ENCODE assay signal across 12 cellular contexts in genomic region chr2:237978058-237978712, GRCh38. TPM values are rescaled to one million over a fixed set of nuclear protein-coding genes. Genes with fewer than 3 reads are reported as not detected.
DNase-seq lines count a peak whose midpoint lies in the region; ATAC-seq and TF ChIP-seq lines count a peak whose summit lies in the region.
"Had no signal": no experiment of that assay in that cellular context is flagged by ENCODE, and none has a peak within 500 bp of the region (broad histone marks: within the 10 kb centered on the region; RNA-seq: fewer than 3 reads in every experiment).

No MANE protein-coding gene starts in this region.

- peak overlapping the region; percentile 74 for H3K4me3 Mint-ChIP-seq in natural killer cell
- no peak overlapping the region for H3K4me3 Mint-ChIP-seq in WTC11

- H3K4me1 Mint-ChIP-seq in natural killer cell, result peaks cover 63 to 75% of the 10 kb centered on the region in 2 donors
- peaks cover 25% of the 10 kb centered on the region for H3K4me1 Mint-ChIP-seq in WTC11

- TF ChIP-seq POLR2A in erythroblast (IDR thresholded peaks at IDR 0.05; ENCODE audit: low read length), result no peak

- ATAC-seq in natural killer cell (no peak), WTC11 (no peak)

- H3K27ac Mint-ChIP-seq in natural killer cell (peak overlapping the region; percentile 87 to 94), WTC11 (no peak overlapping the region)

- CTCF ChIA-PET in WTC11 (lab: Charles Lee), result interaction anchor here (0.6 to 0.9 kb wide), 3 partner anchors 55 to 1465 kb away, joined by 3 read pairs; no protein-coding TSS in a partner anchor

- H3K27ac ChIP-seq in KOPT-K1 (ENCODE audit: low read depth, low read length, poor library complexity, severe bottlenecking), result peak overlapping the region; percentile 74
- H3K27ac ChIP-seq: upper lobe of left lung had no signal

- peaks cover 17% of the 10 kb centered on the region; the same call in 1 of the 2 replicates for H3K36me3 ChIP-seq in KOPT-K1 (ENCODE audit: insufficient read depth, low read length)

- peak in 10 of 14 donors; percentile 9 to 62 (median 43) for DNase-seq in C1 segment of cervical spinal cord (lab: John Stamatoyannopoulos, UW)
- peak; percentile 77 to 78 for DNase-seq in erythroblast (lab: John Stamatoyannopoulos, UW)
- DNase-seq in natural killer cell, result no peak
- DNase-seq in WTC11 (ENCODE audit: low spot score), result no peak
- no peak for DNase-seq in activated T-cell treated with anti-CD3 and anti-CD28 coated beads for 4 hours
- DNase-seq in HuH-7.5 (ENCODE audit: low spot score), result no peak
- DNase-seq: cortex of kidney, DMS153, NCI-H510A treated with DMSO at 0.1 percent for 48 hours, SW 1271, upper lobe of left lung had no signal

- H3K36me3 Mint-ChIP-seq in natural killer cell, result no peaks in the 10 kb centered on the region
- H3K36me3 Mint-ChIP-seq in WTC11, result peaks cover 12% of the 10 kb centered on the region

- POLR2A ChIA-PET in WTC11 (lab: Charles Lee), result interaction anchor here (1.1 kb wide), 1 partner anchor 52 kb away, joined by 3 read pairs; no protein-coding TSS in a partner anchor

- no peaks in the 10 kb centered on the region for H3K27me3 Mint-ChIP-seq in natural killer cell (ENCODE audit: low read depth in 2 of 2)
- H3K27me3 Mint-ChIP-seq in WTC11 (ENCODE audit: low read depth), result no peaks in the 10 kb centered on the region

- intact Hi-C loops in natural killer cell (cut with micrococcal nuclease), result no loop called here

- H3K9me3 ChIP-seq in KOPT-K1 (ENCODE audit: insufficient read depth, low read length, poor library complexity, severe bottlenecking), result no peaks in the 10 kb centered on the region
- H3K9me3 ChIP-seq: upper lobe of left lung had no signal

- TF ChIP-seq CTCF in natural killer cell (IDR thresholded peaks at IDR 0.05), result no peak
- TF ChIP-seq CTCF in WTC11 (IDR thresholded peaks at IDR 0.05), result no peak

- H3K9me3 Mint-ChIP-seq in natural killer cell (no peaks in the 10 kb centered on the region), WTC11 (no peaks in the 10 kb centered on the region)

TF ChIP-seq in WTC11, 78 proteins besides CTCF, POLR2A, EP300 and RAD21:
- TF ChIP-seq ZNF423 (CRISPR knock-in tag; IDR thresholded peaks at IDR 0.05), result no peak
- no peak for TF ChIP-seq HMGA2 (CRISPR knock-in tag; IDR thresholded peaks at IDR 0.05)
- no peak for TF ChIP-seq E2F4 (CRISPR knock-in tag; IDR thresholded peaks at IDR 0.05; ENCODE audit: borderline replicate concordance, low read depth)
- no peak for TF ChIP-seq E2F1 (CRISPR knock-in tag; IDR thresholded peaks at IDR 0.05)
- TF ChIP-seq ZBTB21 (CRISPR knock-in tag; IDR thresholded peaks at IDR 0.05; ENCODE audit: borderline replicate concordance), result no peak
- TF ChIP-seq CBFB (CRISPR knock-in tag; IDR thresholded peaks at IDR 0.05; ENCODE audit: low read depth), result no peak
- TF ChIP-seq ZNF138 (CRISPR knock-in tag; conservative IDR thresholded peaks at IDR 0.05), result no peak
- no peak for TF ChIP-seq SOX15 (CRISPR knock-in tag; IDR thresholded peaks at IDR 0.05)
- TF ChIP-seq SMAD4 (CRISPR knock-in tag; IDR thresholded peaks at IDR 0.05), result no peak
- TF ChIP-seq TEAD1 (CRISPR knock-in tag; IDR thresholded peaks at IDR 0.05), result no peak
- no peak for TF ChIP-seq JAZF1 (CRISPR knock-in tag; IDR thresholded peaks at IDR 0.05)
- no peak for TF ChIP-seq EMX1 (CRISPR knock-in tag; IDR thresholded peaks at IDR 0.05)
- no peak for TF ChIP-seq ATF2 (CRISPR knock-in tag; IDR thresholded peaks at IDR 0.05; ENCODE audit: borderline replicate concordance, low read depth)
- TF ChIP-seq ZNF512 (CRISPR knock-in tag; IDR thresholded peaks at IDR 0.05; ENCODE audit: borderline replicate concordance), result no peak
- TF ChIP-seq FOXK1 (CRISPR knock-in tag; IDR thresholded peaks at IDR 0.05), result no peak
- no peak for TF ChIP-seq NR2C2 (CRISPR knock-in tag; IDR thresholded peaks at IDR 0.05)
- TF ChIP-seq OVOL2 (CRISPR knock-in tag; IDR thresholded peaks at IDR 0.05; ENCODE audit: borderline replicate concordance), result no peak
- TF ChIP-seq ZNF263 (CRISPR knock-in tag; IDR thresholded peaks at IDR 0.05; ENCODE audit: low read depth), result no peak
- TF ChIP-seq MXD4 (CRISPR knock-in tag; IDR thresholded peaks at IDR 0.05; ENCODE audit: borderline replicate concordance), result no peak
- no peak for TF ChIP-seq NFE2L1 (CRISPR knock-in tag; IDR thresholded peaks at IDR 0.05)

RNA-seq across cellular contexts. Expression of gene UBE2F, which starts 11.4 kb away (rescaled TPM):
- total RNA-seq in natural killer cell (100 to 1,000 TPM in 1 of 3 donors, 10 to 100 TPM in 2; 82.4 to 135 (median 96.1) TPM), WTC11 (2021) (48.8 to 50.6 TPM (median 49.5 TPM) in 3 replicates)

Comparison
In these comparisons a context has a peak if more than half of its experiments do, and no peak if none do; other contexts are left out.
1. DNase-seq: peak in C1 segment of cervical spinal cord (10 of 14) and erythroblast (2 of 2); none in natural killer cell (single experiment), WTC11 (single experiment), activated T-cell treated with anti-CD3 and anti-CD28 coated beads for 4 hours (single experiment) and HuH-7.5 (single experiment).